Comparison of ENCODE assay signal across 1 cellular context in genomic region chr13:79306650-79307049, GRCh38.
TF ChIP-seq lines count a peak whose summit lies in the region.

No MANE protein-coding gene starts in this region.

TF ChIP-seq in H1, 55 proteins besides CTCF, POLR2A, EP300 and RAD21 (continued from another document):
- TF ChIP-seq TAF7 (optimal IDR thresholded peaks at IDR 0.05; ENCODE audit: borderline replicate concordance, low read depth, low read length) = no peak
- TF ChIP-seq SAP30 (IDR thresholded peaks at IDR 0.05; ENCODE audit: insufficient read depth, insufficient replicate concordance, low read length) = no peak
- TF ChIP-seq RFX5 (IDR thresholded peaks at IDR 0.05; ENCODE audit: borderline replicate concordance, low read depth, low read length) = no peak
- no peak for TF ChIP-seq CBX8 (IDR thresholded peaks at IDR 0.05; ENCODE audit: borderline replicate concordance, low read depth, low read length)
- no peak for TF ChIP-seq KDM5A (IDR thresholded peaks at IDR 0.05; ENCODE audit: low read length)
- no peak for TF ChIP-seq SUZ12 (IDR thresholded peaks at IDR 0.05; ENCODE audit: low read length)
- no peak for TF ChIP-seq SRF (IDR thresholded peaks at IDR 0.05; ENCODE audit: low read depth, low read length)
